33 cellular contexts compared by ENCODE assay signal in genomic region chr3:125692361-125692760, GRCh38.
"Had no signal": no experiment of that assay in that cellular context is flagged by ENCODE, and none has a peak within 500 bp of the region (broad histone marks: within the 10 kb centered on the region; RNA-seq: fewer than 3 reads in every experiment).

No MANE protein-coding gene starts in this region.

- DNase-seq: Karpas-422, Kasumi-1, KG1, MG63, MM.1S, MV-4-11, NCI-H1048, NCI-H1092, NCI-H1092 treated with DMSO at 0.1 percent for 48 hours, NCI-H1105, NCI-H1105 treated with DMSO at 0.1 percent for 48 hours, NCI-H1417, NCI-H1417 treated with DMSO at 0.1 percent for 48 hours, NCI-H1436, NCI-H1436 treated with DMSO at 0.1 percent for 48 hours, NCI-H146, NCI-H1694, NCI-H1694 treated with DMSO at 0.1 percent for 48 hours, NCI-H187, NCI-H187 treated with DMSO at 0.1 percent for 48 hours, NCI-H1930, NCI-H2029, NCI-H2029 treated with DMSO at 0.1 percent for 48 hours, NCI-H2081, NCI-H2081 treated with DMSO at 0.1 percent for 48 hours, NCI-H2107, NCI-H2171, NCI-H2171 treated with DMSO at 0.1 percent for 48 hours, NCI-H2227 treated with DMSO at 0.1 percent for 48 hours, NCI-H226, NCI-H345, NCI-H446, NCI-H446 treated with DMSO at 0.1 percent for 48 hours had no signal
